8 cellular contexts compared by ENCODE assay signal in the genomic region with DNA sequence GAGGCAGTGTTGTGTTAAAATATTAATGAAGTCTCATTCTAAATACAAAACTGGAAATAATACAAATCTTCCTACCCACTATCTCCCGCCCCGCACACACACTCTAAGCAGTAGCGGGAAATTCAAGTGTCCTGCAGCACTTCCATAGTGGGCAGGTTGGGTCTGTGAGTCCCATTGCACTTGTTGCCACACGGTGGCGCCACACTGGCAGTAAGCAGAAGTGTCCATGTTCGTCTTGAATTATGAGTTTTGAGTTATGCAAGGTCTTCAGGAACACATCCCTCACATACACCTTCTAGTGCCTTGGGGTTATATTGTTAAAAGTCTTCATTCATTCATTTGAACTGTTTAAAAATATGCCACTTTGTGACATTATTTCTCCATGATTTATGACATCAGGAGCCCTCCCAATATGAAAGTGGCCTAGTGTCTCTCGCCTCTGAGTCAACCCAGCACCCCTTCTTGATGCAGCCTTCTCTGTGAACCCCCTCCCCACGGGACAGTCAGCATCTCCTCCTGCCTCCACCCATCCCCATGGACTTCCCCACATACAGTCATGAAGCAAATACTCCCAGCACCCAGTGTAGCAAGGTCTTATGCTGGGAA. TPM values are rescaled to one million over a fixed set of nuclear protein-coding genes. Genes with fewer than 3 reads are reported as not detected.
DNase-seq lines count a peak whose midpoint lies in the region; ATAC-seq and TF ChIP-seq lines count a peak whose summit lies in the region.

No MANE protein-coding gene starts in this region.

- WGBS in H9 (ENCODE audit: extremely low coverage, insufficient read length, low lambda C conversion rate): no CpG with 5 or more reads among the region's 8 CpGs

- H3K4me1 ChIP-seq in CD4-positive, alpha-beta memory T cell (ENCODE audit: insufficient read depth, low read length): no peaks in the 10 kb centered on the region
- no peaks in the 10 kb centered on the region for H3K4me1 ChIP-seq in H9 (ENCODE audit: insufficient read depth, low read length)

- POLR2A ChIA-PET in CD4-positive, alpha-beta memory T cell (lab: Charles Lee; ENCODE audit: partially characterized antibody): no interaction called here

- no peak overlapping the region for H2BK120ac ChIP-seq in H9 (ENCODE audit: low read depth, low read length, poor library complexity, severe bottlenecking)

- no peak overlapping the region for H2BK20ac ChIP-seq in H9 (ENCODE audit: low read depth, low read length, poor library complexity, severe bottlenecking)

- no peak overlapping the region for H3K27ac ChIP-seq in CD4-positive, alpha-beta memory T cell (ENCODE audit: low read depth, low read length)
- no peak overlapping the region for H3K27ac ChIP-seq in H9 (ENCODE audit: insufficient read length, low read depth, low read length)

- no peaks in the 10 kb centered on the region for H3K79me2 ChIP-seq in H9 (ENCODE audit: insufficient read depth, low read length)

- H4K20me1 ChIP-seq in H9 (ENCODE audit: control insufficient read depth, insufficient read depth, insufficient read length): peaks cover 2% of the 10 kb centered on the region

- no peak overlapping the region for H3K56ac ChIP-seq in H9 (ENCODE audit: insufficient read length, low read depth, low read length)

- intact Hi-C loops in CD4-positive, alpha-beta memory T cell (cut with micrococcal nuclease): loop anchor here (1.0 to 10.0 kb wide), 3 partner anchors 151 to 737 kb away; no protein-coding TSS in a partner anchor
- intact Hi-C loops in activated naive CD4-positive, alpha-beta T cell treated with anti-CD3 and anti-CD28 coated beads for 36 hours (cut with micrococcal nuclease): loop anchor here (1.0 to 2.0 kb wide), 2 partner anchors 147 to 287 kb away; no protein-coding TSS in a partner anchor
- intact Hi-C loops in left cardiac atrium (cut with DNase I): no loop called here

- no peaks in the 10 kb centered on the region for H3K36me3 ChIP-seq in CD4-positive, alpha-beta memory T cell (ENCODE audit: insufficient read depth, low read length)

- H3K27me3 Mint-ChIP-seq in CD4-positive, alpha-beta memory T cell: peaks cover 31 to 39% of the 10 kb centered on the region in 2 donors
- peaks cover 36% of the 10 kb centered on the region for H3K27me3 Mint-ChIP-seq in H9 (ENCODE audit: low read depth)
- peaks cover 29% of the 10 kb centered on the region for H3K27me3 Mint-ChIP-seq in activated naive CD4-positive, alpha-beta T cell treated with anti-CD3 and anti-CD28 coated beads for 36 hours (ENCODE audit: low read depth)

- H3K9me3 Mint-ChIP-seq in CD4-positive, alpha-beta memory T cell: peaks cover 0 to 2% (median 0%) of the 10 kb centered on the region in 8 donors
- no peaks in the 10 kb centered on the region for H3K9me3 Mint-ChIP-seq in H9
- H3K9me3 Mint-ChIP-seq in activated naive CD4-positive, alpha-beta T cell treated with anti-CD3 and anti-CD28 coated beads for 36 hours: no peaks in the 10 kb centered on the region

- no peak overlapping the region for H3K9ac ChIP-seq in H9 (ENCODE audit: extremely low read depth, insufficient read length, low read length)

- no peak overlapping the region for H2BK12ac ChIP-seq in H9 (ENCODE audit: insufficient read length, low read depth, low read length)

- no peak overlapping the region for H4K5ac ChIP-seq in H9 (ENCODE audit: insufficient read length, low read depth, low read length)

- H3K4ac ChIP-seq in H9 (ENCODE audit: low read depth, low read length): no peak overlapping the region

- no peak overlapping the region for H3K27ac Mint-ChIP-seq in CD4-positive, alpha-beta memory T cell
- no peak overlapping the region for H3K27ac Mint-ChIP-seq in H9
- no peak overlapping the region for H3K27ac Mint-ChIP-seq in activated naive CD4-positive, alpha-beta T cell treated with anti-CD3 and anti-CD28 coated beads for 36 hours

- no peaks in the 10 kb centered on the region for H3K23me2 ChIP-seq in H9 (ENCODE audit: insufficient read length, low read depth, low read length, poor library complexity, severe bottlenecking)

- no peak overlapping the region for H3K4me2 ChIP-seq in H9 (ENCODE audit: insufficient read depth, insufficient read length, low read length)

- peak; percentile 44 to 60 (median 52) for DNase-seq in CD4-positive, alpha-beta memory T cell
- peak; percentile 64 for DNase-seq in H9
- peak; percentile 77 for DNase-seq in SIG-M5 treated with dmso at 0.1 percent for 504 hours (lab: John Stamatoyannopoulos, UW; ENCODE audit: unreplicated experiment)
- DNase-seq in activated naive CD4-positive, alpha-beta T cell treated with anti-CD3 and anti-CD28 coated beads for 36 hours: peak; percentile 72
- peak; percentile 71 for DNase-seq in left cardiac atrium
- DNase-seq in stimulated activated CD4-positive, alpha-beta T cell treated with anti-CD3 and anti-CD28 coated beads, Interleukin-12 subunit alpha, Interleukin-12 subunit beta, amount 100 ng/mL, for 48 hours (ENCODE audit: low read depth in 2 of 3, low spot score in 1 of 3): peak; percentile 17 to 47 (median 39)

- H3K36me3 Mint-ChIP-seq in CD4-positive, alpha-beta memory T cell: no peaks in the 10 kb centered on the region
- H3K36me3 Mint-ChIP-seq in H9 (ENCODE audit: insufficient read depth in 1 of 3, low read depth in 3 of 3): no peaks in the 10 kb centered on the region
- H3K36me3 Mint-ChIP-seq in activated naive CD4-positive, alpha-beta T cell treated with anti-CD3 and anti-CD28 coated beads for 36 hours (ENCODE audit: low read depth): no peaks in the 10 kb centered on the region

- H3K4me1 Mint-ChIP-seq in CD4-positive, alpha-beta memory T cell: no peaks in the 10 kb centered on the region
- peaks cover 3 to 4% of the 10 kb centered on the region in 2 experiments; a peak in 2 of 4 replicates for H3K4me1 Mint-ChIP-seq in H9
- H3K4me1 Mint-ChIP-seq in activated naive CD4-positive, alpha-beta T cell treated with anti-CD3 and anti-CD28 coated beads for 36 hours (ENCODE audit: low read depth): no peaks in the 10 kb centered on the region

- peak; percentile 75 to 78 for ATAC-seq in left cardiac atrium
- no peak for ATAC-seq in GM18907 (IDR thresholded peaks at IDR 0.05; ENCODE audit: unreplicated experiment)
- ATAC-seq in GM21576 (IDR thresholded peaks at IDR 0.05; ENCODE audit: unreplicated experiment): no peak

- H3T11ph ChIP-seq in H9 (ENCODE audit: low read length): no peak overlapping the region

- H3K14ac ChIP-seq in H9 (ENCODE audit: insufficient read depth, low read length): no peak overlapping the region

- no peaks in the 10 kb centered on the region for H3K79me1 ChIP-seq in H9 (ENCODE audit: insufficient read depth, low read depth, low read length, poor library complexity, severe bottlenecking)

- H2BK5ac ChIP-seq in H9 (ENCODE audit: insufficient read length, low read length): no peak overlapping the region

- H2AK5ac ChIP-seq in H9 (ENCODE audit: insufficient read length, low read length): no peak overlapping the region

- peak; percentile 93 for TF ChIP-seq CTCF in H9 (conservative IDR thresholded peaks at IDR 0.05)

- no peak overlapping the region for H3K4me3 ChIP-seq in CD4-positive, alpha-beta memory T cell (ENCODE audit: low read length in 2 of 2)

- H4K8ac ChIP-seq in H9 (replicated peaks; ENCODE audit: insufficient read length, low read depth, low read length): no peak overlapping the region

- H2BK15ac ChIP-seq in H9 (ENCODE audit: low read depth, low read length): no peak overlapping the region

- no peak overlapping the region for H3K4me3 Mint-ChIP-seq in CD4-positive, alpha-beta memory T cell
- H3K4me3 Mint-ChIP-seq in H9: no peak overlapping the region
- H3K4me3 Mint-ChIP-seq in activated naive CD4-positive, alpha-beta T cell treated with anti-CD3 and anti-CD28 coated beads for 36 hours: no peak overlapping the region

- H2AFZ ChIP-seq in H9 (ENCODE audit: low read length): no peak overlapping the region

- no peak overlapping the region for H3K23ac ChIP-seq in H9 (ENCODE audit: insufficient read length, low read depth, low read length)

- no peaks in the 10 kb centered on the region for H3K27me3 ChIP-seq in CD4-positive, alpha-beta memory T cell (ENCODE audit: insufficient read depth, low read length)
- no peaks in the 10 kb centered on the region for H3K27me3 ChIP-seq in H9 (ENCODE audit: insufficient read depth, low read length)

- H4K91ac ChIP-seq in H9 (ENCODE audit: insufficient read length, low read depth, low read length): no peak overlapping the region

- no peak overlapping the region for H3K18ac ChIP-seq in H9 (ENCODE audit: insufficient read length, low read depth, low read length)

- CTCF ChIA-PET in CD4-positive, alpha-beta memory T cell (lab: Charles Lee; ENCODE audit: partially characterized antibody): interaction anchor here (3.4 kb wide), 1 partner anchor 288 kb away, joined by 31 read pairs; no protein-coding TSS in a partner anchor
- CTCF ChIA-PET in activated naive CD4-positive, alpha-beta T cell treated with anti-CD3 and anti-CD28 coated beads for 36 hours (lab: Charles Lee): interaction anchor here (0.7 to 1.5 kb wide), 2 partner anchors 15 to 17 kb away, joined by 3 to 4 read pairs; a partner anchor contains a TSS

- no peaks in the 10 kb centered on the region for H3K9me3 ChIP-seq in CD4-positive, alpha-beta memory T cell (ENCODE audit: control insufficient read depth in 1 of 2, low read length in 2 of 2)
- no peaks in the 10 kb centered on the region for H3K9me3 ChIP-seq in H9 (ENCODE audit: control insufficient read depth, low read depth, low read length)

RNA-seq across cellular contexts. Expression of a gene that starts 17.6 kb away (rescaled TPM):
- 10 to 100 TPM; 45.9 to 51.8 TPM for total RNA-seq in CD4-positive, alpha-beta memory T cell
- polyA plus RNA-seq in CD4-positive, alpha-beta memory T cell: 10 to 100 TPM; 20.0 to 28.3 TPM
- 11.5 and 15.2 TPM in 2 replicates for total RNA-seq in H9 (2021)
- total RNA-seq in activated naive CD4-positive, alpha-beta T cell treated with anti-CD3 and anti-CD28 coated beads for 36 hours: 10 to 100 TPM; 16.1 to 20.7 TPM
- total RNA-seq in left cardiac atrium: 10 to 100 TPM; 12.0 to 13.0 TPM

RNA-seq across cellular contexts. Expression of a gene that starts 41.0 kb away (rescaled TPM):
- total RNA-seq in CD4-positive, alpha-beta memory T cell: under 1 TPM; 0.38 to 0.44 TPM
- polyA plus RNA-seq in CD4-positive, alpha-beta memory T cell: not detected
- total RNA-seq in H9 (2021) (not detected in 2 replicates), left cardiac atrium (under 1 TPM in 1 of 2 donors, not detected in 1; 0.10 TPM)
- total RNA-seq in activated naive CD4-positive, alpha-beta T cell treated with anti-CD3 and anti-CD28 coated beads for 36 hours: under 1 TPM; 0.12 to 0.17 TPM

Comparison
In these comparisons a context has a peak if more than half of its experiments do, and no peak if none do; other contexts are left out.
1. ATAC-seq: peak in left cardiac atrium (2 of 2); none in GM18907 (single experiment) and GM21576 (single experiment).
2. intact Hi-C loops: an anchor here in CD4-positive, alpha-beta memory T cell (1.0 to 10.0 kb wide) and activated naive CD4-positive, alpha-beta T cell treated with anti-CD3 and anti-CD28 coated beads for 36 hours (1.0 to 2.0 kb wide); none called in left cardiac atrium.
3. Peak in every context shown above with its lines, with median percentiles within 50 percentile points of each other: DNase-seq.